Comparison of ENCODE assay signal across 8 cellular contexts in genomic region chr7:73005356-73005692, GRCh38. TPM values are rescaled to one million over a fixed set of nuclear protein-coding genes. Genes with fewer than 3 reads are reported as not detected.
A peak's percentile ranks its signal among the peaks of the same experiment; 100 is the strongest.
DNase-seq lines count a peak whose midpoint lies in the region; ATAC-seq and TF ChIP-seq lines count a peak whose summit lies in the region.
"Not testable (repeated sequence)": the region's sequence is repeated elsewhere in the genome, so short reads cannot be mapped to it uniquely, and the experiment has no call there.

No MANE protein-coding gene starts in this region.

- DNase-seq in activated CD4-positive, CD25-positive, alpha-beta regulatory T cell treated with anti-CD3 and anti-CD28 coated beads, Interleukin-2, amount 50 U/mL, for 72 hours: peak; percentile 86
- not testable (repeated sequence) for DNase-seq in astrocyte of the cerebellum (ENCODE audit: low read depth)
- DNase-seq in left ventricle myocardium superior: peak; percentile 93
- peak; percentile 93 for DNase-seq in osteocyte (ENCODE audit: extremely low spot score, unreplicated experiment)
- DNase-seq in stimulated activated CD8-positive, alpha-beta memory T cell treated with anti-CD3 and anti-CD28 coated beads, Interleukin-7, amount 100 ng/mL, for 1 hour (ENCODE audit: low read depth in 2 of 2): peak; percentile 25 to 43

- not testable (repeated sequence) for H3K36me3 ChIP-seq in DOHH2 (ENCODE audit: control insufficient read depth, low read length)

- H3K79me2 ChIP-seq in DOHH2 (ENCODE audit: control insufficient read depth, low read length): not testable (repeated sequence)

- H3K9me3 Mint-ChIP-seq in osteocyte (ENCODE audit: unreplicated experiment): not testable (repeated sequence)

- H3K4me3 ChIP-seq in DOHH2 (ENCODE audit: low read length) (peak overlapping the region; percentile 80), astrocyte of the cerebellum (ENCODE audit: low read depth, low read length) (peak overlapping the region; percentile 47)

- H3K4me3 Mint-ChIP-seq in osteocyte (ENCODE audit: unreplicated experiment): peak overlapping the region; percentile 97

- not testable (repeated sequence) for TF ChIP-seq CTCF in DOHH2 (IDR thresholded peaks at IDR 0.05; ENCODE audit: low read depth, low read length, poor library complexity, severe bottlenecking); astrocyte of the cerebellum (IDR thresholded peaks at IDR 0.05; ENCODE audit: low read depth, low read length, missing control alignments); osteocyte (IDR thresholded peaks at IDR 0.05)

- not testable (repeated sequence) for H3K9me2 ChIP-seq in DOHH2 (replicated peaks; ENCODE audit: control insufficient read depth, low read length)

- H3K4me1 Mint-ChIP-seq in osteocyte (ENCODE audit: unreplicated experiment): not testable (repeated sequence)

- H3K4me1 ChIP-seq in DOHH2 (ENCODE audit: control insufficient read depth, low read length): not testable (repeated sequence)

- in situ Hi-C loops in astrocyte of the cerebellum (cut with HindIII; ENCODE audit: low sequenced_read_pairs): not testable (repeated sequence)

- not testable (repeated sequence) for H3K27me3 Mint-ChIP-seq in osteocyte (ENCODE audit: unreplicated experiment)

- peak overlapping the region; percentile 99 for H3K27ac Mint-ChIP-seq in osteocyte (ENCODE audit: unreplicated experiment)

- H4K20me1 ChIP-seq in DOHH2 (ENCODE audit: control insufficient read depth, insufficient read depth, low read depth, low read length): not testable (repeated sequence)

- intact Hi-C loops in left ventricle myocardium superior (cut with micrococcal nuclease): not testable (repeated sequence)

- not testable (repeated sequence) for H3K27me3 ChIP-seq in DOHH2 (ENCODE audit: control insufficient read depth, low read length)

- H3K9me3 ChIP-seq in DOHH2 (ENCODE audit: control insufficient read depth, insufficient read depth, low read length): not testable (repeated sequence)

- not testable (repeated sequence) for H3F3A ChIP-seq in DOHH2 (ENCODE audit: control insufficient read depth, insufficient read depth)

- not testable (repeated sequence) for H3K36me3 Mint-ChIP-seq in osteocyte (ENCODE audit: unreplicated experiment)

- peak overlapping the region; percentile 59 for H3K4me2 ChIP-seq in DOHH2 (ENCODE audit: low read length)

- ATAC-seq in GM21737 (IDR thresholded peaks at IDR 0.05; ENCODE audit: unreplicated experiment) (peak; percentile 86), HG03460 (IDR thresholded peaks at IDR 0.05; ENCODE audit: unreplicated experiment) (peak; percentile 82), left ventricle myocardium superior (peak; percentile 98)

- H3K27ac ChIP-seq in DOHH2 (ENCODE audit: low read depth, low read length): peak overlapping the region; percentile 74

RNA-seq across cellular contexts. Expression of gene SPDYE8, which starts 24.2 kb away (rescaled TPM):
- total RNA-seq in left ventricle myocardium superior (not detected), osteocyte (not detected in 2 replicates)

RNA-seq across cellular contexts. Expression of gene TRIM74, which starts 36.1 kb away (rescaled TPM):
- total RNA-seq in left ventricle myocardium superior: 0.35 TPM
- total RNA-seq in osteocyte: 1.5 and 1.7 TPM in 2 replicates

RNA-seq across cellular contexts. Expression of gene SPDYE11, which starts 52.4 kb away (rescaled TPM):
- total RNA-seq in left ventricle myocardium superior (not detected), osteocyte (not detected in 2 replicates)
